Comparison of ENCODE assay signal across 21 cellular contexts in genomic region chr14:25308244-25308643, GRCh38.
DNase-seq lines count a peak whose midpoint lies in the region; ATAC-seq, FAIRE-seq and TF ChIP-seq lines count a peak whose summit lies in the region.
"Had no signal": no experiment of that assay in that cellular context is flagged by ENCODE, and none has a peak within 500 bp of the region (broad histone marks: within the 10 kb centered on the region; RNA-seq: fewer than 3 reads in every experiment).

No MANE protein-coding gene starts in this region.

- H2AFZ ChIP-seq in HepG2 (ENCODE audit: low read length) = peak overlapping the region; percentile 48

- no peak overlapping the region for H3K27ac ChIP-seq in HepG2 (ENCODE audit: extremely low read length, insufficient read depth, low read length)
- H3K27ac ChIP-seq: adrenal gland, brain microvascular endothelial cell had no signal

- CTCF ChIA-PET in HepG2 (lab: Yijun Ruan, JAX; ENCODE audit: low intra/inter-chr PET ratio, low total read pairs) = no interaction called here

- H3K27me3 ChIP-seq in HepG2 (ENCODE audit: control insufficient read depth in 1 of 2, insufficient read depth in 2 of 2, low read length in 2 of 2) = no peaks in the 10 kb centered on the region
- H3K27me3 ChIP-seq: adrenal gland, brain microvascular endothelial cell had no signal

- TF ChIP-seq POLR2A in HepG2 (IDR thresholded peaks at IDR 0.05; ENCODE audit: insufficient read depth in 1 of 2, low read depth in 2 of 2, low read length in 2 of 2) = no peak

- TF ChIP-seq RAD21 in HepG2 (CRISPR knock-in tag; IDR thresholded peaks at IDR 0.05) = no peak

- ATAC-seq in HepG2 = peak; percentile 94
- no peak for ATAC-seq in HG03469 (IDR thresholded peaks at IDR 0.05; ENCODE audit: unreplicated experiment)
- ATAC-seq: activated CD4-positive, alpha-beta T cell treated with anti-CD3 and anti-CD28 coated beads for 36 hours; effector memory CD8-positive, alpha-beta T cell; naive thymus-derived CD8-positive, alpha-beta T cell; right cardiac atrium had no signal

- no TSS peak for BruUV-seq in HepG2 (replicated peaks; lab: Mats Ljungman, UMichigan)

- H3K9me3 ChIP-seq in HepG2 (ENCODE audit: low read length) = peaks cover 87% of the 10 kb centered on the region

- no peaks in the 10 kb centered on the region for H4K20me1 ChIP-seq in HepG2 (ENCODE audit: insufficient read depth, low read length)

- H3K27me3 Mint-ChIP-seq in glutamatergic neuron (ENCODE audit: unreplicated experiment) = no peaks in the 10 kb centered on the region
- H3K27me3 Mint-ChIP-seq: activated CD4-positive, alpha-beta T cell treated with anti-CD3 and anti-CD28 coated beads for 36 hours; activated T-cell treated with anti-CD3 and anti-CD28 coated beads, Interleukin-2, amount 50 U/mL, for 24 hours; CD4-positive, alpha-beta T cell; effector memory CD8-positive, alpha-beta T cell had no signal

- no peaks in the 10 kb centered on the region for H3K4me1 Mint-ChIP-seq in glutamatergic neuron (ENCODE audit: low read depth, unreplicated experiment)
- H3K4me1 Mint-ChIP-seq: activated CD4-positive, alpha-beta T cell treated with anti-CD3 and anti-CD28 coated beads for 36 hours; naive thymus-derived CD8-positive, alpha-beta T cell had no signal

- H3K9me3 Mint-ChIP-seq in glutamatergic neuron (ENCODE audit: unreplicated experiment) = no peaks in the 10 kb centered on the region
- H3K9me3 Mint-ChIP-seq: CD4-positive, alpha-beta T cell; effector memory CD8-positive, alpha-beta T cell had no signal

- no peaks in the 10 kb centered on the region for H3K36me3 ChIP-seq in HepG2 (replicated peaks in 1 of 2; ENCODE audit: control insufficient read depth in 1 of 2, insufficient read depth in 2 of 2, low read length in 2 of 2)
- H3K36me3 ChIP-seq: adrenal gland, brain microvascular endothelial cell had no signal

- no peak for TF ChIP-seq EP300 in HepG2 (IDR thresholded peaks at IDR 0.05; ENCODE audit: low read depth in 2 of 2, low read length in 2 of 2)
- no peak for TF ChIP-seq EP300 in HepG2 (CRISPR knock-in tag; IDR thresholded peaks at IDR 0.05; ENCODE audit: borderline replicate concordance)

- in situ Hi-C loops in HepG2 (cut with HindIII; ENCODE audit: extremely low pct_ligation_motif_present, low pct_unique_long_range_greater_than_20kb) = no loop called here

- H3K4me2 ChIP-seq in HepG2 (ENCODE audit: low read depth, low read length) = no peak overlapping the region

- no peak overlapping the region for H3K4me3 Mint-ChIP-seq in glutamatergic neuron (ENCODE audit: unreplicated experiment)
- H3K4me3 Mint-ChIP-seq: activated CD4-positive, alpha-beta T cell treated with anti-CD3 and anti-CD28 coated beads for 36 hours; activated T-cell treated with anti-CD3 and anti-CD28 coated beads, Interleukin-2, amount 50 U/mL, for 24 hours; CD4-positive, alpha-beta T cell; effector memory CD8-positive, alpha-beta T cell; naive thymus-derived CD8-positive, alpha-beta T cell had no signal

- no peaks in the 10 kb centered on the region for H3K79me2 ChIP-seq in HepG2 (ENCODE audit: insufficient read depth, low read length)

- no peak overlapping the region for H3K9ac ChIP-seq in HepG2 (ENCODE audit: insufficient read depth, low read depth, low read length)

- intact Hi-C loops in HepG2 (cut with micrococcal nuclease; ENCODE audit: unreplicated experiment) = no loop called here

- POLR2A ChIA-PET in HepG2 (lab: Yijun Ruan, JAX) = no interaction called here

- WGBS in HepG2 (ENCODE audit: low lambda C conversion rate) = 0% methylated on average over 3 of the region's 3 CpGs

- H3K36me3 Mint-ChIP-seq in glutamatergic neuron (ENCODE audit: unreplicated experiment) = no peaks in the 10 kb centered on the region
- H3K36me3 Mint-ChIP-seq: naive thymus-derived CD8-positive, alpha-beta T cell had no signal

- no peak overlapping the region for H3K4me3 ChIP-seq in HepG2 (replicated peaks in 1 of 3; ENCODE audit: insufficient read depth in 1 of 3, low read depth in 2 of 3, low read length in 3 of 3)
- H3K4me3 ChIP-seq: adrenal gland had no signal

- no peaks in the 10 kb centered on the region for H3K4me1 ChIP-seq in HepG2 (ENCODE audit: insufficient read depth, low read length)
- H3K4me1 ChIP-seq: adrenal gland had no signal

- no peak for FAIRE-seq in HepG2 (lab: Jason Lieb, UNC)
- FAIRE-seq: GM12892 had no signal

- DNase-seq in DMS53 (lab: John Stamatoyannopoulos, UW) (peak; percentile 56), HT1080 (ENCODE audit: low read depth) (peak; percentile 56), ecto neural progenitor cell (ENCODE audit: low spot score) (peak; percentile 45), HepG2 (ENCODE audit: low spot score) (peak; percentile 23), glutamatergic neuron (no peak), NCI-H1048 (lab: John Stamatoyannopoulos, UW) (no peak)
- DNase-seq in stimulated activated naive CD4-positive, alpha-beta T cell treated with Interleukin-2 at 50 U/mL for 16 hours (lab: John Stamatoyannopoulos, UW) = no peak
- DNase-seq: activated CD4-positive, alpha-beta T cell treated with anti-CD3 and anti-CD28 coated beads for 36 hours; activated CD8-positive, alpha-beta memory T cell treated with anti-CD3 and anti-CD28 coated beads for 24 hours; activated T-cell treated with anti-CD3 and anti-CD28 coated beads, Interleukin-2, amount 50 U/mL, for 24 hours; brain microvascular endothelial cell; CD4-positive, alpha-beta T cell; effector memory CD8-positive, alpha-beta T cell; naive thymus-derived CD8-positive, alpha-beta T cell; NCI-H1105; NCI-H510A; right cardiac atrium; substantia nigra had no signal

- TF ChIP-seq CTCF in HepG2 (CRISPR knock-in tag; IDR thresholded peaks at IDR 0.05) (peak; percentile 39), glutamatergic neuron (IDR thresholded peaks at IDR 0.05; ENCODE audit: partially characterized antibody, unreplicated experiment) (no peak)

- H3K27ac Mint-ChIP-seq in glutamatergic neuron (ENCODE audit: unreplicated experiment) = no peak overlapping the region
- H3K27ac Mint-ChIP-seq: activated CD4-positive, alpha-beta T cell treated with anti-CD3 and anti-CD28 coated beads for 36 hours; activated T-cell treated with anti-CD3 and anti-CD28 coated beads, Interleukin-2, amount 50 U/mL, for 24 hours; CD4-positive, alpha-beta T cell; effector memory CD8-positive, alpha-beta T cell; naive thymus-derived CD8-positive, alpha-beta T cell had no signal

TF ChIP-seq in HepG2, 621 proteins besides CTCF, POLR2A, EP300 and RAD21:
- TF ChIP-seq AHR (CRISPR knock-in tag; IDR thresholded peaks at IDR 0.05) (no peak), ZFY (CRISPR knock-in tag; IDR thresholded peaks at IDR 0.05) (peak; percentile 54), ZSCAN21 (CRISPR knock-in tag; IDR thresholded peaks at IDR 0.05; ENCODE audit: borderline replicate concordance) (no peak), PCBP1 (IDR thresholded peaks at IDR 0.05; ENCODE audit: borderline replicate concordance, low read depth, low read length) (no peak), ZNF441 (CRISPR knock-in tag; IDR thresholded peaks at IDR 0.05; ENCODE audit: borderline replicate concordance) (0 out of 2 replicates have a peak, but pooled peaks have one; percentile 4), ZNF597 (CRISPR knock-in tag; IDR thresholded peaks at IDR 0.05) (no peak), GABPB1 (CRISPR knock-in tag; IDR thresholded peaks at IDR 0.05) (peak; percentile 67), GPBP1L1 (CRISPR knock-in tag; IDR thresholded peaks at IDR 0.05) (no peak), ZNF282 (IDR thresholded peaks at IDR 0.05; ENCODE audit: partially characterized antibody) (no peak), GABPA (IDR thresholded peaks at IDR 0.05; ENCODE audit: low read depth, low read length) (no peak), GABPA (CRISPR knock-in tag; IDR thresholded peaks at IDR 0.05; ENCODE audit: low read depth) (peak; percentile 68), ZNF761 (CRISPR knock-in tag; conservative IDR thresholded peaks at IDR 0.05) (no peak), HIVEP1 (CRISPR knock-in tag; IDR thresholded peaks at IDR 0.05) (no peak), ELF1 (CRISPR knock-in tag; IDR thresholded peaks at IDR 0.05) (peak; percentile 70)

Comparison
In these comparisons a context has a peak if more than half of its experiments do, and no peak if none do; other contexts are left out.
1. DNase-seq: peak in DMS53 (single experiment), HT1080 (single experiment), ecto neural progenitor cell (single experiment) and HepG2 (single experiment); none in glutamatergic neuron (single experiment), stimulated activated naive CD4-positive, alpha-beta T cell treated with Interleukin-2 at 50 U/mL for 16 hours (single experiment) and NCI-H1048 (single experiment).